In the genomic region with DNA sequence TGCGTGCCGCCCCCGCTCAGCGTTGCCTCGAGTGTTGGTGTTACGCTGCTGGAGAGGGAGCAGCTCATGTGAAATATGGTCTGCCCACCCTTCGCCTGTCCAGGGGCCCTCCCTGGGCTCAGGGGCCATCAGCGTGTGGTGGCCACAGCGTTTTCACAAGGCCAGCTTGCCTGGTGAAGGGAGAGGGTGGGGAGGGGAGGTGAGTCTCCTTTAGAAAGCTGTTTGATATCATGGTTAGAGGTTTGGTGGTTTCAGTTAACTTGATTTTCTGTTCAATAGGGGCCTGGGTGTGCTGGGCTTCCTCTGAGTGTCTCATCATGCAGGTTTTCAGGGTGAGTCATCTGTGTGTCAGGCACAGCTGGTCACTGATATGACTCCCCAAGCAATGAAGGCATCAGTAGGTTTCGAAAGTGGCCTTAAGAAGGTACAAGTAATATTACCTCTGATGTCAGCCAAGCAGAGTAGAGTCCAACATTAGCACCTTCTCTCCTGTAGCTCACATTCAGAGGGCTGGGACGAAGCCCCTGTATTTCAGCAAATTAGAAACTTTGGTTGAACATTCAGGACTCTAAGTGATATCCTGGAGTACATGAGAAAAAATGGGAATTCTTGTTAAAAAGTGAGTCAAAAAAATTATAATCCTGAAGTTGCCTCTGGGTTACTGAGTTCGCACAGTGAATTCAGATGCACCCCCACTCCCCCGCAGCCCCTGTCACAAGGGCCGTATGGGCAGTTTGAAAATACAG, we compare ENCODE assay signal across 1 cellular context.
TF ChIP-seq lines count a peak whose summit lies in the region.

No MANE protein-coding gene starts in this region.

TF ChIP-seq in K562, 482 proteins besides CTCF, POLR2A, EP300 and RAD21 (continued from another document and continues in another):
- TF ChIP-seq, protein P1, sequence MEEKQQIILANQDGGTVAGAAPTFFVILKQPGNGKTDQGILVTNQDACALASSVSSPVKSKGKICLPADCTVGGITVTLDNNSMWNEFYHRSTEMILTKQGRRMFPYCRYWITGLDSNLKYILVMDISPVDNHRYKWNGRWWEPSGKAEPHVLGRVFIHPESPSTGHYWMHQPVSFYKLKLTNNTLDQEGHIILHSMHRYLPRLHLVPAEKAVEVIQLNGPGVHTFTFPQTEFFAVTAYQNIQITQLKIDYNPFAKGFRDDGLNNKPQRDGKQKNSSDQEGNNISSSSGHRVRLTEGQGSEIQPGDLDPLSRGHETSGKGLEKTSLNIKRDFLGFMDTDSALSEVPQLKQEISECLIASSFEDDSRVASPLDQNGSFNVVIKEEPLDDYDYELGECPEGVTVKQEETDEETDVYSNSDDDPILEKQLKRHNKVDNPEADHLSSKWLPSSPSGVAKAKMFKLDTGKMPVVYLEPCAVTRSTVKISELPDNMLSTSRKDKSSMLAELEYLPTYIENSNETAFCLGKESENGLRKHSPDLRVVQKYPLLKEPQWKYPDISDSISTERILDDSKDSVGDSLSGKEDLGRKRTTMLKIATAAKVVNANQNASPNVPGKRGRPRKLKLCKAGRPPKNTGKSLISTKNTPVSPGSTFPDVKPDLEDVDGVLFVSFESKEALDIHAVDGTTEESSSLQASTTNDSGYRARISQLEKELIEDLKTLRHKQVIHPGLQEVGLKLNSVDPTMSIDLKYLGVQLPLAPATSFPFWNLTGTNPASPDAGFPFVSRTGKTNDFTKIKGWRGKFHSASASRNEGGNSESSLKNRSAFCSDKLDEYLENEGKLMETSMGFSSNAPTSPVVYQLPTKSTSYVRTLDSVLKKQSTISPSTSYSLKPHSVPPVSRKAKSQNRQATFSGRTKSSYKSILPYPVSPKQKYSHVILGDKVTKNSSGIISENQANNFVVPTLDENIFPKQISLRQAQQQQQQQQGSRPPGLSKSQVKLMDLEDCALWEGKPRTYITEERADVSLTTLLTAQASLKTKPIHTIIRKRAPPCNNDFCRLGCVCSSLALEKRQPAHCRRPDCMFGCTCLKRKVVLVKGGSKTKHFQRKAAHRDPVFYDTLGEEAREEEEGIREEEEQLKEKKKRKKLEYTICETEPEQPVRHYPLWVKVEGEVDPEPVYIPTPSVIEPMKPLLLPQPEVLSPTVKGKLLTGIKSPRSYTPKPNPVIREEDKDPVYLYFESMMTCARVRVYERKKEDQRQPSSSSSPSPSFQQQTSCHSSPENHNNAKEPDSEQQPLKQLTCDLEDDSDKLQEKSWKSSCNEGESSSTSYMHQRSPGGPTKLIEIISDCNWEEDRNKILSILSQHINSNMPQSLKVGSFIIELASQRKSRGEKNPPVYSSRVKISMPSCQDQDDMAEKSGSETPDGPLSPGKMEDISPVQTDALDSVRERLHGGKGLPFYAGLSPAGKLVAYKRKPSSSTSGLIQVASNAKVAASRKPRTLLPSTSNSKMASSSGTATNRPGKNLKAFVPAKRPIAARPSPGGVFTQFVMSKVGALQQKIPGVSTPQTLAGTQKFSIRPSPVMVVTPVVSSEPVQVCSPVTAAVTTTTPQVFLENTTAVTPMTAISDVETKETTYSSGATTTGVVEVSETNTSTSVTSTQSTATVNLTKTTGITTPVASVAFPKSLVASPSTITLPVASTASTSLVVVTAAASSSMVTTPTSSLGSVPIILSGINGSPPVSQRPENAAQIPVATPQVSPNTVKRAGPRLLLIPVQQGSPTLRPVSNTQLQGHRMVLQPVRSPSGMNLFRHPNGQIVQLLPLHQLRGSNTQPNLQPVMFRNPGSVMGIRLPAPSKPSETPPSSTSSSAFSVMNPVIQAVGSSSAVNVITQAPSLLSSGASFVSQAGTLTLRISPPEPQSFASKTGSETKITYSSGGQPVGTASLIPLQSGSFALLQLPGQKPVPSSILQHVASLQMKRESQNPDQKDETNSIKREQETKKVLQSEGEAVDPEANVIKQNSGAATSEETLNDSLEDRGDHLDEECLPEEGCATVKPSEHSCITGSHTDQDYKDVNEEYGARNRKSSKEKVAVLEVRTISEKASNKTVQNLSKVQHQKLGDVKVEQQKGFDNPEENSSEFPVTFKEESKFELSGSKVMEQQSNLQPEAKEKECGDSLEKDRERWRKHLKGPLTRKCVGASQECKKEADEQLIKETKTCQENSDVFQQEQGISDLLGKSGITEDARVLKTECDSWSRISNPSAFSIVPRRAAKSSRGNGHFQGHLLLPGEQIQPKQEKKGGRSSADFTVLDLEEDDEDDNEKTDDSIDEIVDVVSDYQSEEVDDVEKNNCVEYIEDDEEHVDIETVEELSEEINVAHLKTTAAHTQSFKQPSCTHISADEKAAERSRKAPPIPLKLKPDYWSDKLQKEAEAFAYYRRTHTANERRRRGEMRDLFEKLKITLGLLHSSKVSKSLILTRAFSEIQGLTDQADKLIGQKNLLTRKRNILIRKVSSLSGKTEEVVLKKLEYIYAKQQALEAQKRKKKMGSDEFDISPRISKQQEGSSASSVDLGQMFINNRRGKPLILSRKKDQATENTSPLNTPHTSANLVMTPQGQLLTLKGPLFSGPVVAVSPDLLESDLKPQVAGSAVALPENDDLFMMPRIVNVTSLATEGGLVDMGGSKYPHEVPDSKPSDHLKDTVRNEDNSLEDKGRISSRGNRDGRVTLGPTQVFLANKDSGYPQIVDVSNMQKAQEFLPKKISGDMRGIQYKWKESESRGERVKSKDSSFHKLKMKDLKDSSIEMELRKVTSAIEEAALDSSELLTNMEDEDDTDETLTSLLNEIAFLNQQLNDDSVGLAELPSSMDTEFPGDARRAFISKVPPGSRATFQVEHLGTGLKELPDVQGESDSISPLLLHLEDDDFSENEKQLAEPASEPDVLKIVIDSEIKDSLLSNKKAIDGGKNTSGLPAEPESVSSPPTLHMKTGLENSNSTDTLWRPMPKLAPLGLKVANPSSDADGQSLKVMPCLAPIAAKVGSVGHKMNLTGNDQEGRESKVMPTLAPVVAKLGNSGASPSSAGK (IDR thresholded peaks at IDR 0.05), result peak; percentile 71
- TF ChIP-seq TCF3 (CRISPR knock-in tag; IDR thresholded peaks at IDR 0.05) (peak; percentile 90), NCOA2 (IDR thresholded peaks at IDR 0.05; ENCODE audit: partially characterized antibody in 2 of 2) (no peak), ZNF584 (CRISPR knock-in tag; IDR thresholded peaks at IDR 0.05; ENCODE audit: low read depth) (no peak), CC2D1A (IDR thresholded peaks at IDR 0.05) (no peak; the same call in 1 of the 2 replicates), ZSCAN29 (IDR thresholded peaks at IDR 0.05) (no peak), ATF1 (CRISPR knock-in tag; IDR thresholded peaks at IDR 0.05) (no peak), ATF1 (tag; IDR thresholded peaks at IDR 0.05) (peak; percentile 50), FOXJ3 (CRISPR knock-in tag; IDR thresholded peaks at IDR 0.05) (no peak), C11orf30 (IDR thresholded peaks at IDR 0.05; ENCODE audit: low read depth) (peak; percentile 37; the same call in 1 of the 2 replicates), RBM25 (IDR thresholded peaks at IDR 0.05; ENCODE audit: low read depth, low read length, severe bottlenecking) (no peak), RBFOX2 (IDR thresholded peaks at IDR 0.05; ENCODE audit: low read depth, low read length) (peak; percentile 71), SNRNP70 (optimal IDR thresholded peaks at IDR 0.05; ENCODE audit: low read depth, low read length) (no peak), CCNT2 (IDR thresholded peaks at IDR 0.05; ENCODE audit: borderline replicate concordance, extremely low read depth, insufficient read length, low read depth, low read length) (peak; percentile 45), TBP (optimal IDR thresholded peaks at IDR 0.05; ENCODE audit: low read depth, low read length) (peak; percentile 29), LCOR (CRISPR knock-in tag; IDR thresholded peaks at IDR 0.05) (no peak), TAF1 (IDR thresholded peaks at IDR 0.05; ENCODE audit: control insufficient read depth, extremely low read depth, insufficient read depth, low read length, severe bottlenecking) (peak; percentile 27), HDAC8 (tag; IDR thresholded peaks at IDR 0.05) (peak; percentile 75; the same call in 1 of the 2 replicates), RBM14 (IDR thresholded peaks at IDR 0.05; ENCODE audit: borderline replicate concordance, insufficient read depth, low read depth, low read length) (no peak), NFE2L1 (tag; IDR thresholded peaks at IDR 0.05; ENCODE audit: borderline replicate concordance, low read depth) (no peak), JUND (IDR thresholded peaks at IDR 0.05; ENCODE audit: borderline replicate concordance, low read depth, low read length) (peak; percentile 99), JUND (tag; IDR thresholded peaks at IDR 0.05; ENCODE audit: borderline replicate concordance, low read depth, low read length) (peak; percentile 98), ESRRA (IDR thresholded peaks at IDR 0.05; ENCODE audit: borderline replicate concordance, low read depth) (no peak), NBN (IDR thresholded peaks at IDR 0.05; ENCODE audit: low read depth) (no peak), SREBF2 (CRISPR knock-in tag; IDR thresholded peaks at IDR 0.05) (no peak), ZNF589 (CRISPR knock-in tag; IDR thresholded peaks at IDR 0.05; ENCODE audit: low read depth) (no peak; the same call in 1 of the 2 replicates), NR2C2 (CRISPR knock-in tag; IDR thresholded peaks at IDR 0.05) (no peak), NR2C2 (tag; IDR thresholded peaks at IDR 0.05) (no peak), SIN3A (IDR thresholded peaks at IDR 0.05; ENCODE audit: borderline replicate concordance in 2 of 2, control insufficient read depth in 1 of 2, low read depth in 2 of 2, low read length in 2 of 2) (peak in 1 of 2 experiments; percentile 80; a peak in 1 of 4 replicates), TRIM24 (IDR thresholded peaks at IDR 0.05) (peak; percentile 50 to 63; a peak in 3 of 4 replicates), SUPT5H (IDR thresholded peaks at IDR 0.05) (no peak), ZNF133 (CRISPR knock-in tag; IDR thresholded peaks at IDR 0.05) (no peak), MYNN (IDR thresholded peaks at IDR 0.05) (peak; percentile 77), MYNN (CRISPR knock-in tag; IDR thresholded peaks at IDR 0.05) (no peak), KLF13 (tag; IDR thresholded peaks at IDR 0.05; ENCODE audit: borderline replicate concordance, low read depth) (no peak), NCOA6 (IDR thresholded peaks at IDR 0.05) (no peak), BCOR (IDR thresholded peaks at IDR 0.05) (peak; percentile 32; the same call in 1 of the 2 replicates)
- TF ChIP-seq, protein P2, sequence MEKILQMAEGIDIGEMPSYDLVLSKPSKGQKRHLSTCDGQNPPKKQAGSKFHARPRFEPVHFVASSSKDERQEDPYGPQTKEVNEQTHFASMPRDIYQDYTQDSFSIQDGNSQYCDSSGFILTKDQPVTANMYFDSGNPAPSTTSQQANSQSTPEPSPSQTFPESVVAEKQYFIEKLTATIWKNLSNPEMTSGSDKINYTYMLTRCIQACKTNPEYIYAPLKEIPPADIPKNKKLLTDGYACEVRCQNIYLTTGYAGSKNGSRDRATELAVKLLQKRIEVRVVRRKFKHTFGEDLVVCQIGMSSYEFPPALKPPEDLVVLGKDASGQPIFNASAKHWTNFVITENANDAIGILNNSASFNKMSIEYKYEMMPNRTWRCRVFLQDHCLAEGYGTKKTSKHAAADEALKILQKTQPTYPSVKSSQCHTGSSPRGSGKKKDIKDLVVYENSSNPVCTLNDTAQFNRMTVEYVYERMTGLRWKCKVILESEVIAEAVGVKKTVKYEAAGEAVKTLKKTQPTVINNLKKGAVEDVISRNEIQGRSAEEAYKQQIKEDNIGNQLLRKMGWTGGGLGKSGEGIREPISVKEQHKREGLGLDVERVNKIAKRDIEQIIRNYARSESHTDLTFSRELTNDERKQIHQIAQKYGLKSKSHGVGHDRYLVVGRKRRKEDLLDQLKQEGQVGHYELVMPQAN (IDR thresholded peaks at IDR 0.05; ENCODE audit: borderline replicate concordance), result no peak
- TF ChIP-seq, protein P3, sequence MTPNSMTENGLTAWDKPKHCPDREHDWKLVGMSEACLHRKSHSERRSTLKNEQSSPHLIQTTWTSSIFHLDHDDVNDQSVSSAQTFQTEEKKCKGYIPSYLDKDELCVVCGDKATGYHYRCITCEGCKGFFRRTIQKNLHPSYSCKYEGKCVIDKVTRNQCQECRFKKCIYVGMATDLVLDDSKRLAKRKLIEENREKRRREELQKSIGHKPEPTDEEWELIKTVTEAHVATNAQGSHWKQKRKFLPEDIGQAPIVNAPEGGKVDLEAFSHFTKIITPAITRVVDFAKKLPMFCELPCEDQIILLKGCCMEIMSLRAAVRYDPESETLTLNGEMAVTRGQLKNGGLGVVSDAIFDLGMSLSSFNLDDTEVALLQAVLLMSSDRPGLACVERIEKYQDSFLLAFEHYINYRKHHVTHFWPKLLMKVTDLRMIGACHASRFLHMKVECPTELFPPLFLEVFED (CRISPR knock-in tag; conservative IDR thresholded peaks at IDR 0.05), result no peak
- TF ChIP-seq, protein P4, sequence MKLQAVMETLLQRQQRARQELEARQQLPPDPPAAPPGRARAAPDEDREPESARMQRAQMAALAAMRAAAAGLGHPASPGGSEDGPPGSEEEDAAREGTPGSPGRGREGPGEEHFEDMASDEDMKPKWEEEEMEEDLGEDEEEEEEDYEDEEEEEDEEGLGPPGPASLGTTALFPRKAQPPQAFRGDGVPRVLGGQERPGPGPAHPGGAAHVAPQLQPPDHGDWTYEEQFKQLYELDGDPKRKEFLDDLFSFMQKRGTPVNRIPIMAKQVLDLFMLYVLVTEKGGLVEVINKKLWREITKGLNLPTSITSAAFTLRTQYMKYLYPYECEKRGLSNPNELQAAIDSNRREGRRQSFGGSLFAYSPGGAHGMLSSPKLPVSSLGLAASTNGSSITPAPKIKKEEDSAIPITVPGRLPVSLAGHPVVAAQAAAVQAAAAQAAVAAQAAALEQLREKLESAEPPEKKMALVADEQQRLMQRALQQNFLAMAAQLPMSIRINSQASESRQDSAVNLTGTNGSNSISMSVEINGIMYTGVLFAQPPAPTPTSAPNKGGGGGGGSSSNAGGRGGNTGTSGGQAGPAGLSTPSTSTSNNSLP (IDR thresholded peaks at IDR 0.05; ENCODE audit: borderline replicate concordance, low read depth, low read length), result peak; percentile 36; the same call in 1 of the 2 replicates
